ENCODE assay signal across 8 cellular contexts in the genomic region with DNA sequence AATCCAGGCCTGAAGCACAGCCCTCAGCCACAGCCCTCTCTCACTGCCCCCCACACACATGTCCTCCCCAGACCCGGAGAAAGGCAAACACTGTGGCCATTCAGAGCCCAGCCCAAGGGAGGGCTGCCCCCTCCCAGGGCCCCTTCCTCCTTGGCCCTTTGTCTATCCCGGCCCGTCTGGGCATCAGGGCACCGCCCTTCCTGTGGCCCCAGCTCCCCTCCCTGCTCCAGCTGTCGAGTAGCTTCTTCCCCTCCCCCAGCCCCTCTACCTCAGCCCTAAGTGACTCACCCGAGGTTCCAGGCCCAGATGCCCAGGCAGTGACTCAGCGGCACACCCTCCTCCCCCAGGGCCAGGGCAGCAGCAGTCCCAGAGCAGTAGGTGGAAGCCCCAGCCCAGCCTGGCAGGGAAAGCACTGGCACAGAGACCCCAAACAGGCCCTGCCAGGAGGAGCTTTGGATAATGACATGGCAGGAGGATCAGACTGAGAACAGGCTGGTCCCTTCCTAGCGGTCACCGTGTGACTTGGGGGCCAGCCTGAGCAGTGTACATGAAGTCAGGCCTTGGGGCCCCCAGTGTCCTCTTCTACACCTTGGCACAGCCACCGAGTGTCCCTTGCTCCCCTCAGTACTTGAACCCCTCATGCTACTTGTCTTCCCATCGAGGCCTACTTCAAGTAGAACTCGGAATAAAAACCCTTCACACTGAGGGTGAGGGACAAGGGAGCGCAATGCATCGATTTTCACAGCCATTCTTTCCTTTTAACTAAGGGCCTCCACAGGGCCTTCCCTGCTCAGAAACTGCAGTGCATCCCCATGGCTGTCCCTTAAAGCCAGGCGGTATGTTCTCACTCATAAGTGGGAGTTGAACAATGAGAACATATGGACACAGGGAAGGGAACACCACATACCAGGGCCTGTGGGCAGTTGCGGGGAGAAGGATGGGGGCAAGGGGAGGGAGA. TPM values are rescaled to one million over a fixed set of nuclear protein-coding genes. Genes with fewer than 3 reads are reported as not detected.
DNase-seq lines count a peak whose midpoint lies in the region; ATAC-seq lines count a peak whose summit lies in the region.

No MANE protein-coding gene starts in this region.

- no peaks in the 10 kb centered on the region for H3K36me3 ChIP-seq in duodenal mucosa (ENCODE audit: control insufficient read depth in 1 of 2, insufficient read depth in 2 of 2, low read length in 2 of 2)

- CTCF ChIA-PET in activated CD8-positive, alpha-beta T cell treated with anti-CD3 and anti-CD28 coated beads, Interleukin-2, amount 10 ng/mL, durations not matched to agents 7 days and 5 days (lab: Charles Lee), result interaction anchor here (0.7 to 8.3 kb wide), 8 partner anchors 22 to 214 kb away, joined by 4 to 106 read pairs (median 6); partner anchors contain the start of genes S100A4, S100A5 and S100A6

- H3K4me1 Mint-ChIP-seq in activated CD8-positive, alpha-beta T cell treated with anti-CD3 and anti-CD28 coated beads, Interleukin-2, amount 10 ng/mL, durations not matched to agents 7 days and 5 days (ENCODE audit: low read depth), result peaks cover 38% of the 10 kb centered on the region

- peaks cover 41 to 45% of the 10 kb centered on the region in 2 donors for H3K4me1 ChIP-seq in duodenal mucosa (ENCODE audit: control insufficient read depth in 1 of 2, insufficient read depth in 2 of 2, low read length in 2 of 2)

- peak overlapping the region in 1 of 2 donors; percentile 35 for H3K4me3 ChIP-seq in duodenal mucosa (ENCODE audit: low read depth in 1 of 2, low read length in 2 of 2)

- peak overlapping the region; percentile 97 for H3K27ac ChIP-seq in duodenal mucosa (ENCODE audit: low read depth, low read length)

- DNase-seq in AML-193 (lab: John Stamatoyannopoulos, UW) (peak; percentile 75 to 80), H4 (ENCODE audit: low spot score) (peak; percentile 99), NCI-H69 (lab: John Stamatoyannopoulos, UW) (peak; percentile 99), lung microvascular endothelial cell (ENCODE audit: low read depth in 2 of 2) (peak; percentile 85 to 98)
- peak; percentile 83 for DNase-seq in activated CD8-positive, alpha-beta T cell treated with anti-CD3 and anti-CD28 coated beads, Interleukin-2, amount 10 ng/mL, durations not matched to agents 7 days and 5 days
- peak; percentile 71 to 89 (median 82) for DNase-seq in stimulated activated CD4-positive, alpha-beta T cell treated with anti-CD3 and anti-CD28 coated beads, TNF-alpha, amount 100 ng/mL, for 4 hours (ENCODE audit: low read depth in 3 of 3)

- peaks cover 11% of the 10 kb centered on the region for H3K27me3 Mint-ChIP-seq in activated CD8-positive, alpha-beta T cell treated with anti-CD3 and anti-CD28 coated beads, Interleukin-2, amount 10 ng/mL, durations not matched to agents 7 days and 5 days (ENCODE audit: low read depth)

- H3K9ac ChIP-seq in duodenal mucosa (ENCODE audit: low read depth in 1 of 2, low read length in 2 of 2), result peak overlapping the region; percentile 43 to 83

- no peaks in the 10 kb centered on the region for H3K27me3 ChIP-seq in duodenal mucosa (ENCODE audit: control insufficient read depth in 1 of 2, insufficient read depth in 2 of 2, low read length in 2 of 2)

- POLR2A ChIA-PET in activated CD8-positive, alpha-beta T cell treated with anti-CD3 and anti-CD28 coated beads, Interleukin-2, amount 10 ng/mL, durations not matched to agents 7 days and 5 days (lab: Charles Lee), result interaction anchor here (1.1 to 2.0 kb wide), 7 partner anchors 21 to 67 kb away, joined by 4 to 16 read pairs (median 6); partner anchors contain the start of genes CHTOP, S100A4, S100A5 and S100A6

- peak overlapping the region; percentile 92 for H3K27ac Mint-ChIP-seq in activated CD8-positive, alpha-beta T cell treated with anti-CD3 and anti-CD28 coated beads, Interleukin-2, amount 10 ng/mL, durations not matched to agents 7 days and 5 days

- H3K36me3 Mint-ChIP-seq in activated CD8-positive, alpha-beta T cell treated with anti-CD3 and anti-CD28 coated beads, Interleukin-2, amount 10 ng/mL, durations not matched to agents 7 days and 5 days (ENCODE audit: low read depth), result no peaks in the 10 kb centered on the region

- no peaks in the 10 kb centered on the region for H3K9me3 Mint-ChIP-seq in activated CD8-positive, alpha-beta T cell treated with anti-CD3 and anti-CD28 coated beads, Interleukin-2, amount 10 ng/mL, durations not matched to agents 7 days and 5 days (ENCODE audit: insufficient read depth)

- ATAC-seq in activated CD8-positive, alpha-beta T cell treated with anti-CD3 and anti-CD28 coated beads, Interleukin-2, amount 10 ng/mL, durations not matched to agents 7 days and 5 days, result peak; percentile 82
- ATAC-seq in HG02973 (IDR thresholded peaks at IDR 0.05; ENCODE audit: unreplicated experiment), result no peak

- no peaks in the 10 kb centered on the region for H3K9me3 ChIP-seq in duodenal mucosa (ENCODE audit: control insufficient read depth in 1 of 2, low read length in 2 of 2)

- no peak overlapping the region for H3K4me3 Mint-ChIP-seq in activated CD8-positive, alpha-beta T cell treated with anti-CD3 and anti-CD28 coated beads, Interleukin-2, amount 10 ng/mL, durations not matched to agents 7 days and 5 days

RNA-seq across cellular contexts. Expression of gene S100A2, which starts 1.0 kb away (rescaled TPM):
- 17.8 and 33.2 TPM in 2 replicates for total RNA-seq in H4 (2014; rRNA removed; shearing (Covaris generic))
- under 1 TPM in 1 of 2 experiments, not detected in 1; 0.63 TPM for total RNA-seq in activated CD8-positive, alpha-beta T cell treated with anti-CD3 and anti-CD28 coated beads, Interleukin-2, amount 10 ng/mL, durations not matched to agents 7 days and 5 days
- 0.79 and 1.7 TPM in 2 replicates for total RNA-seq in lung microvascular endothelial cell

RNA-seq across cellular contexts. Expression of gene S100A3, which starts 17.6 kb away (rescaled TPM):
- total RNA-seq in H4 (2014; rRNA removed; shearing (Covaris generic)), result 5.2 and 5.3 TPM in 2 replicates
- total RNA-seq in activated CD8-positive, alpha-beta T cell treated with anti-CD3 and anti-CD28 coated beads, Interleukin-2, amount 10 ng/mL, durations not matched to agents 7 days and 5 days, result not detected
- total RNA-seq in lung microvascular endothelial cell, result 0.20 and 2.8 TPM in 2 replicates

RNA-seq across cellular contexts. Expression of gene S100A4, which starts 21.1 kb away (rescaled TPM):
- total RNA-seq in H4 (2014; rRNA removed; shearing (Covaris generic)), result 33.4 and 36.2 TPM in 2 replicates
- 100 to 1,000 TPM; 628 to 665 TPM for total RNA-seq in activated CD8-positive, alpha-beta T cell treated with anti-CD3 and anti-CD28 coated beads, Interleukin-2, amount 10 ng/mL, durations not matched to agents 7 days and 5 days
- total RNA-seq in lung microvascular endothelial cell, result 0.60 and 5.4 TPM in 2 replicates

RNA-seq across cellular contexts. Expression of gene S100A5, which starts 26.0 kb away (rescaled TPM):
- not detected in 2 replicates for total RNA-seq in H4 (2014; rRNA removed; shearing (Covaris generic))
- 1 to 10 TPM; 1.8 to 1.9 TPM for total RNA-seq in activated CD8-positive, alpha-beta T cell treated with anti-CD3 and anti-CD28 coated beads, Interleukin-2, amount 10 ng/mL, durations not matched to agents 7 days and 5 days
- total RNA-seq in lung microvascular endothelial cell, result not detected in 2 replicates

RNA-seq across cellular contexts. Expression of gene S100A6, which starts 30.9 kb away (rescaled TPM):
- total RNA-seq in H4 (2014; rRNA removed; shearing (Covaris generic)), result 469 and 852 TPM in 2 replicates
- 100 to 1,000 TPM; 425 to 431 TPM for total RNA-seq in activated CD8-positive, alpha-beta T cell treated with anti-CD3 and anti-CD28 coated beads, Interleukin-2, amount 10 ng/mL, durations not matched to agents 7 days and 5 days
- 524 and 1,217 TPM in 2 replicates for total RNA-seq in lung microvascular endothelial cell
